In the genomic region with DNA sequence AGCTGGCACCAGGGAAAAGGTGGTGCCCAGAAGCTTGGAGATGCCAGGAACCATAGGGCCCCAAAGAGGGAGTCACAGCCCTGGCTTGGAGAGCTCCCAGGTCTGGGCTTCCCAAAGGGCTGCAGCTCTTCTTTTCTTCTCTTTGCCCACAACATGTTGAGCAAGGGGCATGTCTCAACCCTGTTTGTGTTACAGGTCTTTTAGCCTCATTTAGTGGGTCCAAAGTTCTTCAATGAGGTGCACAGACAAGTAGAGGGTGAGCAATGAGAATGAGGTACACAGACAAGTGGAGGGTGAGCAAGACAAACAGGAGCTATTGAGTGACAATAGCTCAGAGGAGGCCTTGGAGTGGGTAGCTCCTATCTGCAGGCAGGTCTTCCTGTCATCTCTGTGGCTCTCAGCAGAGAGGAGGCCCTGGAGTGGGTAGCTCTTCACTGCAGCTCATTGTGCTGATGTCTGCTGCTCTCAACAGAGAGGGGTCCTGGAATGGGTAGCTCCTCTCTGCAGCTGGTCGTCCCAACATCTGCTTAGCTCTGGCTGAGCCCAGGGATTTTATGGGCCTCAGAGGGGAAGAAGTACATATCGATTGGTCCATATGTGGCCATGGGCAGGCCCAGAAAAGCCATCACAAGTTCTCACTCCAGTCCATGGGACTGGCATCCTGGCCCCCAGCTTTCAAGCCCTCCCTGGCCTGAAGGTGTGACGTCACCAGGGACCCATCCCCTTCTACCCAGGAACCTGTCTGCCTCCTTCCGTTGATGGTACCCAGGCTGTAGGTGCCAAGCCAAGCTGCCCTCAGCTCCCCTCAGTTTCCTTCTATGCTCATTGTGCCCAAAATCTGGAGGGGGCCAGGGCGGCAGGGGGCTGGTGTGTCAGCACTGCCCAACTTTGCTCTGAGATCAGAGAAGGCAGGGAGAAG, we compare ENCODE assay signal across 24 cellular contexts. TPM values are rescaled to one million over a fixed set of nuclear protein-coding genes. Genes with fewer than 3 reads are reported as not detected.
DNase-seq lines count a peak whose midpoint lies in the region; ATAC-seq, FAIRE-seq and TF ChIP-seq lines count a peak whose summit lies in the region.
"Had no signal": no experiment of that assay in that cellular context is flagged by ENCODE, and none has a peak within 500 bp of the region (broad histone marks: within the 10 kb centered on the region; RNA-seq: fewer than 3 reads in every experiment).

No MANE protein-coding gene starts in this region.

- RAD21 ChIA-PET in HCT116 (lab: Charles Lee; ENCODE audit: low non-redundant PET in 1 of 2, low total read pairs in 2 of 2, uncharacterized antibody in 2 of 2, unreplicated experiment in 2 of 2) (no interaction called here), GM12878 (lab: Charles Lee; ENCODE audit: unreplicated experiment) (no interaction called here)

- peak; percentile 16 for DNase-seq in activated CD8-positive, alpha-beta T cell treated with anti-CD3 and anti-CD28 coated beads for 36 hours
- no peak for DNase-seq in activated CD8-positive, alpha-beta T cell treated with anti-CD3 and anti-CD28 coated beads, Interleukin-2, amount 10 ng/mL, durations not matched to agents 7 days and 5 days
- DNase-seq in HCT116 (ENCODE audit: low read depth, low spot score) = no peak
- no peak for DNase-seq in GM12878 (ENCODE audit: low read depth, low spot score)
- no peak for DNase-seq in stimulated activated effector memory CD8-positive, alpha-beta T cell treated with anti-CD3 and anti-CD28 coated beads, Interleukin-12 subunit alpha, Interleukin-12 subunit beta, amount 100 ng/mL, for 72 hours (ENCODE audit: low spot score in 2 of 2)
- DNase-seq: CD4-positive, alpha-beta T cell; COR-L47; DMS79; GOT3; HCEC 1CT; Kasumi-1; MG63; NCI-H1048; NCI-H1417 treated with DMSO at 0.1 percent for 48 hours; NCI-H1930; NCI-H226; NCI-H510A treated with DMSO at 0.1 percent for 48 hours; NCI-H748 treated with DMSO at 0.1 percent for 48 hours; Peyer's patch had no signal

- H3K4me3 ChIP-seq in HCT116 (replicated peaks in 1 of 2; ENCODE audit: low read depth in 1 of 2, low read length in 2 of 2) (no peak overlapping the region), GM12878 (no peak overlapping the region)
- H3K4me3 ChIP-seq: MG63, Peyer's patch had no signal

- H4K20me1 ChIP-seq in HCT116 (ENCODE audit: insufficient read depth) (no peaks in the 10 kb centered on the region), GM12878 (ENCODE audit: control insufficient read depth, insufficient read depth) (no peaks in the 10 kb centered on the region)

- no peaks in the 10 kb centered on the region for H3K27me3 ChIP-seq in HCT116 (ENCODE audit: insufficient read depth, low read length)
- H3K27me3 ChIP-seq in GM12878 (replicated peaks in 1 of 2; ENCODE audit: control insufficient read depth in 2 of 2, insufficient read depth in 2 of 2, low read length in 1 of 2) = no peaks in the 10 kb centered on the region
- H3K27me3 ChIP-seq: MG63, Peyer's patch had no signal

- H3K9me2 ChIP-seq in HCT116 (ENCODE audit: insufficient read depth) = no peaks in the 10 kb centered on the region

- H3K4me1 Mint-ChIP-seq in activated CD8-positive, alpha-beta T cell treated with anti-CD3 and anti-CD28 coated beads for 36 hours (ENCODE audit: low read depth) = peaks cover 20% of the 10 kb centered on the region
- peaks cover 19% of the 10 kb centered on the region for H3K4me1 Mint-ChIP-seq in activated CD8-positive, alpha-beta T cell treated with anti-CD3 and anti-CD28 coated beads, Interleukin-2, amount 10 ng/mL, durations not matched to agents 7 days and 5 days (ENCODE audit: low read depth)
- peaks cover 18% of the 10 kb centered on the region for H3K4me1 Mint-ChIP-seq in stimulated activated effector memory CD8-positive, alpha-beta T cell treated with anti-CD3 and anti-CD28 coated beads, Interleukin-12 subunit alpha, Interleukin-12 subunit beta, amount 100 ng/mL, for 72 hours

- intact Hi-C loops in activated CD8-positive, alpha-beta T cell treated with anti-CD3 and anti-CD28 coated beads for 36 hours (cut with micrococcal nuclease) = no loop called here
- intact Hi-C loops in HCT116 (cut with micrococcal nuclease) = no loop called here
- intact Hi-C loops in GM12878 (cut with micrococcal nuclease; ENCODE audit: unreplicated experiment) = no loop called here

- SMC1A ChIA-PET in GM12878 (lab: Charles Lee; ENCODE audit: uncharacterized antibody, unreplicated experiment) = interaction anchor here (1.1 to 1.2 kb wide), 3 partner anchors 8 to 14 kb away, joined by 3 to 4 read pairs (median 3); no protein-coding TSS in a partner anchor

- no peaks in the 10 kb centered on the region for H3K27me3 Mint-ChIP-seq in activated CD8-positive, alpha-beta T cell treated with anti-CD3 and anti-CD28 coated beads for 36 hours
- H3K27me3 Mint-ChIP-seq in activated CD8-positive, alpha-beta T cell treated with anti-CD3 and anti-CD28 coated beads, Interleukin-2, amount 10 ng/mL, durations not matched to agents 7 days and 5 days (ENCODE audit: low read depth) = peaks cover 9% of the 10 kb centered on the region
- H3K27me3 Mint-ChIP-seq: CD4-positive, alpha-beta T cell had no signal

- H3K4me1 ChIP-seq in HCT116 (ENCODE audit: control insufficient read depth in 1 of 2, insufficient read depth in 2 of 2, low read length in 2 of 2) (no peaks in the 10 kb centered on the region), GM12878 (ENCODE audit: control insufficient read depth, insufficient read depth, low read length) (peaks cover 22% of the 10 kb centered on the region)
- H3K4me1 ChIP-seq: Peyer's patch had no signal

- no peak for TF ChIP-seq EP300 in GM12878 (IDR thresholded peaks at IDR 0.05; ENCODE audit: borderline replicate concordance in 1 of 2, control insufficient read depth in 1 of 2, low read depth in 2 of 2, low read length in 2 of 2)

- H3K27ac ChIP-seq in HCT116 (ENCODE audit: low read depth, low read length) (no peak overlapping the region), GM12878 (ENCODE audit: control insufficient read depth, insufficient read depth) (no peak overlapping the region)
- H3K27ac ChIP-seq: Peyer's patch had no signal

- CTCF ChIA-PET in activated CD8-positive, alpha-beta T cell treated with anti-CD3 and anti-CD28 coated beads for 36 hours (lab: Charles Lee) = no interaction called here
- CTCF ChIA-PET in activated CD8-positive, alpha-beta T cell treated with anti-CD3 and anti-CD28 coated beads, Interleukin-2, amount 10 ng/mL, durations not matched to agents 7 days and 5 days (lab: Charles Lee) = interaction anchor here (1.2 to 1.4 kb wide), 2 partner anchors 17 to 402 kb away, joined by 3 to 4 read pairs; no protein-coding TSS in a partner anchor
- CTCF ChIA-PET in HCT116 (lab: Charles Lee) = no interaction called here
- CTCF ChIA-PET in GM12878 (lab: Yijun Ruan, JAX) = interaction anchor here (0.9 kb wide), 1 partner anchor 87 kb away, joined by 3 read pairs; a partner anchor contains a TSS

- H3K27ac Mint-ChIP-seq in activated CD8-positive, alpha-beta T cell treated with anti-CD3 and anti-CD28 coated beads for 36 hours = no peak overlapping the region
- no peak overlapping the region for H3K27ac Mint-ChIP-seq in activated CD8-positive, alpha-beta T cell treated with anti-CD3 and anti-CD28 coated beads, Interleukin-2, amount 10 ng/mL, durations not matched to agents 7 days and 5 days
- peak overlapping the region; percentile 40 for H3K27ac Mint-ChIP-seq in stimulated activated effector memory CD8-positive, alpha-beta T cell treated with anti-CD3 and anti-CD28 coated beads, Interleukin-12 subunit alpha, Interleukin-12 subunit beta, amount 100 ng/mL, for 72 hours
- H3K27ac Mint-ChIP-seq: CD4-positive, alpha-beta T cell had no signal

- H3K4me3 Mint-ChIP-seq in activated CD8-positive, alpha-beta T cell treated with anti-CD3 and anti-CD28 coated beads for 36 hours = no peak overlapping the region
- H3K4me3 Mint-ChIP-seq in activated CD8-positive, alpha-beta T cell treated with anti-CD3 and anti-CD28 coated beads, Interleukin-2, amount 10 ng/mL, durations not matched to agents 7 days and 5 days = no peak overlapping the region
- H3K4me3 Mint-ChIP-seq in stimulated activated effector memory CD8-positive, alpha-beta T cell treated with anti-CD3 and anti-CD28 coated beads, Interleukin-12 subunit alpha, Interleukin-12 subunit beta, amount 100 ng/mL, for 72 hours = no peak overlapping the region
- H3K4me3 Mint-ChIP-seq: CD4-positive, alpha-beta T cell had no signal

- H3K79me2 ChIP-seq in HCT116 (ENCODE audit: insufficient read depth, low read length) = no peaks in the 10 kb centered on the region
- H3K79me2 ChIP-seq in GM12878 (ENCODE audit: control insufficient read depth, insufficient read depth, low read length) = no peaks in the 10 kb centered on the region

- no peaks in the 10 kb centered on the region for H3K36me3 Mint-ChIP-seq in activated CD8-positive, alpha-beta T cell treated with anti-CD3 and anti-CD28 coated beads for 36 hours (ENCODE audit: low read depth)
- H3K36me3 Mint-ChIP-seq in activated CD8-positive, alpha-beta T cell treated with anti-CD3 and anti-CD28 coated beads, Interleukin-2, amount 10 ng/mL, durations not matched to agents 7 days and 5 days (ENCODE audit: low read depth) = peaks cover 11% of the 10 kb centered on the region
- no peaks in the 10 kb centered on the region for H3K36me3 Mint-ChIP-seq in stimulated activated effector memory CD8-positive, alpha-beta T cell treated with anti-CD3 and anti-CD28 coated beads, Interleukin-12 subunit alpha, Interleukin-12 subunit beta, amount 100 ng/mL, for 72 hours

- H3K36me3 ChIP-seq in HCT116 (ENCODE audit: control insufficient read depth in 1 of 2, insufficient read depth in 2 of 2, low read length in 2 of 2) = no peaks in the 10 kb centered on the region
- no peaks in the 10 kb centered on the region for H3K36me3 ChIP-seq in GM12878 (ENCODE audit: control insufficient read depth in 2 of 2, insufficient read depth in 2 of 2, low read length in 1 of 2)
- H3K36me3 ChIP-seq: MG63, Peyer's patch had no signal

- in situ Hi-C loops in GM12878 (cut with MboI) = no loop called here

- no peak for TF ChIP-seq POLR2A in HCT116 (IDR thresholded peaks at IDR 0.05; ENCODE audit: borderline replicate concordance, extremely low read depth, insufficient read depth, insufficient read length)
- TF ChIP-seq POLR2A in GM12878 (IDR thresholded peaks at IDR 0.05; ENCODE audit: low read depth, low read length) = no peak

- H2AFZ ChIP-seq in HCT116 (ENCODE audit: low read depth, low read length, poor library complexity, severe bottlenecking) = no peak overlapping the region
- H2AFZ ChIP-seq in GM12878 (ENCODE audit: control insufficient read depth, low read depth, low read length) = no peak overlapping the region

- BruUV-seq in HCT116 (replicated peaks; lab: Mats Ljungman, UMichigan) (no TSS peak), GM12878 (replicated peaks; lab: Mats Ljungman, UMichigan) (no TSS peak)

- H3K4me2 ChIP-seq in HCT116 (ENCODE audit: low read length) (no peak overlapping the region), GM12878 (ENCODE audit: control insufficient read depth, insufficient read depth) (no peak overlapping the region)

- WGBS in GM12878 (ENCODE audit: insufficient coverage, insufficient replicate concordance, low lambda C conversion rate, missing lambda C conversion rate) = 93% methylated on average over 5 of the region's 5 CpGs

- no peak for TF ChIP-seq CTCF in activated CD8-positive, alpha-beta T cell treated with anti-CD3 and anti-CD28 coated beads for 36 hours (IDR thresholded peaks at IDR 0.05)
- TF ChIP-seq CTCF in HCT116 (IDR thresholded peaks at IDR 0.05 in 2 of 3, conservative IDR thresholded peaks at IDR 0.05 in 1 of 3; ENCODE audit: borderline replicate concordance in 1 of 3, insufficient read depth in 1 of 3, low read depth in 2 of 3, low read length in 2 of 3) = no peak
- TF ChIP-seq CTCF in GM12878 (IDR thresholded peaks at IDR 0.05 in 2 of 3, conservative IDR thresholded peaks at IDR 0.05 in 1 of 3; ENCODE audit: control insufficient read depth in 2 of 3, extremely low read depth in 1 of 3, insufficient read depth in 1 of 3, low read depth in 3 of 3, low read length in 3 of 3) = no peak

- H3K9ac ChIP-seq in HCT116 (ENCODE audit: low read length) = no peak overlapping the region
- no peak overlapping the region for H3K9ac ChIP-seq in GM12878 (ENCODE audit: control insufficient read depth, insufficient read depth, low read length)

- TF ChIP-seq RAD21 in HCT116 (IDR thresholded peaks at IDR 0.05; ENCODE audit: low read depth) = no peak
- no peak for TF ChIP-seq RAD21 in GM12878 (IDR thresholded peaks at IDR 0.05; ENCODE audit: insufficient read depth, low read depth, low read length)

- ATAC-seq in activated CD8-positive, alpha-beta T cell treated with anti-CD3 and anti-CD28 coated beads for 36 hours = no peak
- ATAC-seq in activated CD8-positive, alpha-beta T cell treated with anti-CD3 and anti-CD28 coated beads, Interleukin-2, amount 10 ng/mL, durations not matched to agents 7 days and 5 days = no peak
- ATAC-seq in HCT116 (no peak), GM12878 (no peak), GM21529 (IDR thresholded peaks at IDR 0.05; ENCODE audit: unreplicated experiment) (no peak), HG03108 (IDR thresholded peaks at IDR 0.05; ENCODE audit: unreplicated experiment) (no peak)
- ATAC-seq in stimulated activated effector memory CD8-positive, alpha-beta T cell treated with anti-CD3 and anti-CD28 coated beads, Interleukin-12 subunit alpha, Interleukin-12 subunit beta, amount 100 ng/mL, for 72 hours = no peak
- ATAC-seq: SK-N-SH treated with all-trans-retinoic acid at 6 μM for 48 hours had no signal

- POLR2A ChIA-PET in activated CD8-positive, alpha-beta T cell treated with anti-CD3 and anti-CD28 coated beads for 36 hours (lab: Charles Lee) = interaction anchor here (0.9 to 2.0 kb wide), 2 partner anchors 9 to 56 kb away, joined by 4 to 8 read pairs; no protein-coding TSS in a partner anchor
- POLR2A ChIA-PET in activated CD8-positive, alpha-beta T cell treated with anti-CD3 and anti-CD28 coated beads, Interleukin-2, amount 10 ng/mL, durations not matched to agents 7 days and 5 days (lab: Charles Lee) = interaction anchor here (1.1 kb wide), 1 partner anchor 56 kb away, joined by 3 read pairs; no protein-coding TSS in a partner anchor
- POLR2A ChIA-PET in HCT116 (lab: Charles Lee) (no interaction called here), GM12878 (lab: Charles Lee) (no interaction called here)

- FAIRE-seq in GM12878 (lab: Jason Lieb, UNC) = peak; percentile 49
- FAIRE-seq: GM12891 had no signal

- H3K9me3 ChIP-seq in HCT116 (ENCODE audit: control insufficient read depth in 1 of 2, insufficient read depth in 1 of 2, low read depth in 1 of 2, low read length in 2 of 2) (peaks cover 4 to 11% of the 10 kb centered on the region in 2 experiments; a peak in 2 of 4 replicates), GM12878 (replicated peaks; ENCODE audit: control insufficient read depth, insufficient read depth, low read length) (peaks cover 17% of the 10 kb centered on the region; the same call in 2 of the 3 replicates)
- H3K9me3 ChIP-seq: MG63 had no signal

- H3K9me3 Mint-ChIP-seq in activated CD8-positive, alpha-beta T cell treated with anti-CD3 and anti-CD28 coated beads for 36 hours = peaks cover 12% of the 10 kb centered on the region
- peaks cover 9% of the 10 kb centered on the region for H3K9me3 Mint-ChIP-seq in activated CD8-positive, alpha-beta T cell treated with anti-CD3 and anti-CD28 coated beads, Interleukin-2, amount 10 ng/mL, durations not matched to agents 7 days and 5 days (ENCODE audit: insufficient read depth)
- H3K9me3 Mint-ChIP-seq in stimulated activated effector memory CD8-positive, alpha-beta T cell treated with anti-CD3 and anti-CD28 coated beads, Interleukin-12 subunit alpha, Interleukin-12 subunit beta, amount 100 ng/mL, for 72 hours = peaks cover 4% of the 10 kb centered on the region

RNA-seq across cellular contexts. Expression of a gene that starts 34.9 kb away (rescaled TPM):
- total RNA-seq in activated CD8-positive, alpha-beta T cell treated with anti-CD3 and anti-CD28 coated beads for 36 hours = under 1 TPM in 1 of 2 experiments, not detected in 1; 0.43 TPM
- 1 to 10 TPM; 1.1 to 1.3 TPM for total RNA-seq in activated CD8-positive, alpha-beta T cell treated with anti-CD3 and anti-CD28 coated beads, Interleukin-2, amount 10 ng/mL, durations not matched to agents 7 days and 5 days
- total RNA-seq in HCT116 (2021; ENCODE audit: unreplicated experiment) (not detected), GM12878 (2014; rRNA removed) (0.65 and 1.1 TPM in 2 replicates), GM12878 (2014; rRNA removed; fragmentation: Illumina TruSeq; extraction: Trizol) (1.3 and 1.4 TPM in 2 replicates), GM12878 (2021) (1.5 and 1.8 TPM in 2 replicates)
- not detected in 2 replicates for polyA plus RNA-seq in HCT116 (2012)
- total RNA-seq in GM12878 (2013; cell fraction: nucleolus; rRNA removed) = 6.0 and 8.9 TPM in 2 replicates
- polyA plus RNA-seq in GM12878 (2011; ENCODE audit: low read depth) = 1.4 TPM
- polyA plus RNA-seq in GM12878 (2011; rRNA removed) (0.46 and 0.88 TPM in 2 replicates), GM12878 (2014; fragmentation: Illumina TruSeq; extraction: Trizol) (1.7 and 2.8 TPM in 2 replicates), GM12878 (2014; fragmentation: Nextera tagmentation; extraction: Ambion mirVana) (1 to 10 TPM; 1.3 to 1.6 TPM), GM12878 (2014; rRNA removed) (0.70 and 1.9 TPM in 2 replicates), GM12878 (2016; fragmentation: Nextera tagmentation; extraction: Ambion mirVana) (1 to 10 TPM in 1 of 2 experiments, under 1 TPM in 1; 0.90 to 1.3 TPM)
- polyA plus RNA-seq in GM12878 (2011; cell fraction: cytosol; rRNA removed) = 0.25 and 0.40 TPM in 2 replicates
- 0.70 and 0.90 TPM in 2 replicates for polyA plus RNA-seq in GM12878 (2011; cell fraction: nucleus; rRNA removed)
- 1.3 and 1.9 TPM in 2 replicates for polyA plus RNA-seq in GM12878 (2012)
- polyA minus RNA-seq in GM12878 (2011; rRNA and poly(A)+ RNA removed) = 0.51 and 0.82 TPM in 2 replicates
- not detected in 2 replicates for polyA minus RNA-seq in GM12878 (2011; cell fraction: cytosol; rRNA and poly(A)+ RNA removed)
- 0.48 and 0.57 TPM in 2 replicates for polyA minus RNA-seq in GM12878 (2011; cell fraction: nucleus; rRNA and poly(A)+ RNA removed)
- total RNA-seq: A673 had no signal

RNA-seq across cellular contexts. Expression of a gene that starts 37.1 kb away (rescaled TPM):
- total RNA-seq in activated CD8-positive, alpha-beta T cell treated with anti-CD3 and anti-CD28 coated beads for 36 hours = 1 to 10 TPM; 9.3 to 9.4 TPM
- 10 to 100 TPM; 17.1 to 18.1 TPM for total RNA-seq in activated CD8-positive, alpha-beta T cell treated with anti-CD3 and anti-CD28 coated beads, Interleukin-2, amount 10 ng/mL, durations not matched to agents 7 days and 5 days
- total RNA-seq in HCT116 (2021; ENCODE audit: unreplicated experiment) (21.2 TPM), GM12878 (2014; rRNA removed) (45.9 and 46.0 TPM in 2 replicates), GM12878 (2014; rRNA removed; fragmentation: Illumina TruSeq; extraction: Trizol) (22.7 and 23.1 TPM in 2 replicates), GM12878 (2021) (33.9 and 34.4 TPM in 2 replicates)
- polyA plus RNA-seq in HCT116 (2012) = 26.1 and 30.4 TPM in 2 replicates
- total RNA-seq in GM12878 (2013; cell fraction: nucleolus; rRNA removed) = 31.8 and 35.6 TPM in 2 replicates
- polyA plus RNA-seq in GM12878 (2011; ENCODE audit: low read depth) = 15.3 TPM
- polyA plus RNA-seq in GM12878 (2011; rRNA removed) (14.5 and 29.8 TPM in 2 replicates), GM12878 (2014; fragmentation: Illumina TruSeq; extraction: Trizol) (19.6 and 32.6 TPM in 2 replicates), GM12878 (2014; fragmentation: Nextera tagmentation; extraction: Ambion mirVana) (1 to 10 TPM; 9.3 to 9.8 TPM), GM12878 (2014; rRNA removed) (43.7 and 45.0 TPM in 2 replicates), GM12878 (2016; fragmentation: Nextera tagmentation; extraction: Ambion mirVana) (10 to 100 TPM; 34.1 to 39.0 TPM)
- polyA plus RNA-seq in GM12878 (2011; cell fraction: cytosol; rRNA removed) = 32.6 and 39.1 TPM in 2 replicates
- 27.5 and 33.9 TPM in 2 replicates for polyA plus RNA-seq in GM12878 (2011; cell fraction: nucleus; rRNA removed)
- 22.8 and 25.4 TPM in 2 replicates for polyA plus RNA-seq in GM12878 (2012)
- 28.5 and 39.0 TPM in 2 replicates for polyA minus RNA-seq in GM12878 (2011; rRNA and poly(A)+ RNA removed)
- polyA minus RNA-seq in GM12878 (2011; cell fraction: cytosol; rRNA and poly(A)+ RNA removed) = 11.8 and 13.0 TPM in 2 replicates
- 9.7 and 13.9 TPM in 2 replicates for polyA minus RNA-seq in GM12878 (2011; cell fraction: nucleus; rRNA and poly(A)+ RNA removed)

RNA-seq across cellular contexts. Expression of a gene that starts 40.5 kb away (rescaled TPM):
- total RNA-seq in activated CD8-positive, alpha-beta T cell treated with anti-CD3 and anti-CD28 coated beads for 36 hours = 1 to 10 TPM in 1 of 2 experiments, under 1 TPM in 1; 0.97 to 1.3 TPM
- 1 to 10 TPM; 1.6 to 1.9 TPM for total RNA-seq in activated CD8-positive, alpha-beta T cell treated with anti-CD3 and anti-CD28 coated beads, Interleukin-2, amount 10 ng/mL, durations not matched to agents 7 days and 5 days
- total RNA-seq in HCT116 (2021; ENCODE audit: unreplicated experiment) (0.22 TPM), GM12878 (2014; rRNA removed) (2.3 and 3.6 TPM in 2 replicates), GM12878 (2014; rRNA removed; fragmentation: Illumina TruSeq; extraction: Trizol) (1.3 and 1.4 TPM in 2 replicates), GM12878 (2021) (2.0 and 2.6 TPM in 2 replicates)
- polyA plus RNA-seq in HCT116 (2012) = 0.07 and 0.32 TPM in 2 replicates
- total RNA-seq in GM12878 (2013; cell fraction: nucleolus; rRNA removed) = 0.27 TPM in 1 of 2 replicates, not detected in the other
- polyA plus RNA-seq in GM12878 (2011; ENCODE audit: low read depth) = 0.64 TPM
- polyA plus RNA-seq in GM12878 (2011; rRNA removed) (0.16 and 0.17 TPM in 2 replicates), GM12878 (2014; fragmentation: Illumina TruSeq; extraction: Trizol) (1.5 and 1.7 TPM in 2 replicates), GM12878 (2014; fragmentation: Nextera tagmentation; extraction: Ambion mirVana) (under 1 TPM; 0.03 to 0.18 TPM), GM12878 (2014; rRNA removed) (3.2 and 3.3 TPM in 2 replicates), GM12878 (2016; fragmentation: Nextera tagmentation; extraction: Ambion mirVana) (1 to 10 TPM; 1.9 to 2.2 TPM)
- 0.25 and 0.27 TPM in 2 replicates for polyA plus RNA-seq in GM12878 (2011; cell fraction: cytosol; rRNA removed)
- 0.45 and 0.47 TPM in 2 replicates for polyA plus RNA-seq in GM12878 (2011; cell fraction: nucleus; rRNA removed)
- polyA plus RNA-seq in GM12878 (2012) = 1.2 and 1.4 TPM in 2 replicates
- polyA minus RNA-seq in GM12878 (2011; rRNA and poly(A)+ RNA removed) = 0.15 and 0.26 TPM in 2 replicates
- not detected in 2 replicates for polyA minus RNA-seq in GM12878 (2011; cell fraction: cytosol; rRNA and poly(A)+ RNA removed)
- polyA minus RNA-seq in GM12878 (2011; cell fraction: nucleus; rRNA and poly(A)+ RNA removed) = 0.12 and 0.29 TPM in 2 replicates

RNA-seq across cellular contexts. Expression of a gene that starts 46.0 kb away (rescaled TPM):
- 10 to 100 TPM; 51.7 to 61.2 TPM for total RNA-seq in activated CD8-positive, alpha-beta T cell treated with anti-CD3 and anti-CD28 coated beads for 36 hours
- 10 to 100 TPM; 77.2 to 78.2 TPM for total RNA-seq in activated CD8-positive, alpha-beta T cell treated with anti-CD3 and anti-CD28 coated beads, Interleukin-2, amount 10 ng/mL, durations not matched to agents 7 days and 5 days
- 51.9 TPM for total RNA-seq in HCT116 (2021; ENCODE audit: unreplicated experiment)
- polyA plus RNA-seq in HCT116 (2012) = 67.3 and 75.2 TPM in 2 replicates
- total RNA-seq in GM12878 (2013; cell fraction: nucleolus; rRNA removed) = 14.8 and 21.3 TPM in 2 replicates
- 13.7 and 19.7 TPM in 2 replicates for total RNA-seq in GM12878 (2014; rRNA removed)
- 15.4 and 19.7 TPM in 2 replicates for total RNA-seq in GM12878 (2014; rRNA removed; fragmentation: Illumina TruSeq; extraction: Trizol)
- total RNA-seq in GM12878 (2021) = 133 and 140 TPM in 2 replicates
- polyA plus RNA-seq in GM12878 (2011; ENCODE audit: low read depth) = 50.1 TPM
- polyA plus RNA-seq in GM12878 (2011; rRNA removed) = 57.4 and 69.4 TPM in 2 replicates
- polyA plus RNA-seq in GM12878 (2011; cell fraction: cytosol; rRNA removed) = 82.2 and 83.3 TPM in 2 replicates
- polyA plus RNA-seq in GM12878 (2011; cell fraction: nucleus; rRNA removed) = 28.4 and 35.8 TPM in 2 replicates
- 162 and 211 TPM in 2 replicates for polyA plus RNA-seq in GM12878 (2012)
- polyA plus RNA-seq in GM12878 (2014; fragmentation: Illumina TruSeq; extraction: Trizol) = 25.0 and 27.8 TPM in 2 replicates
- polyA plus RNA-seq in GM12878 (2014; fragmentation: Nextera tagmentation; extraction: Ambion mirVana) = 10 to 100 TPM; 25.5 to 63.1 TPM
- 106 and 108 TPM in 2 replicates for polyA plus RNA-seq in GM12878 (2014; rRNA removed)
- 100 to 1,000 TPM; 163 to 176 TPM for polyA plus RNA-seq in GM12878 (2016; fragmentation: Nextera tagmentation; extraction: Ambion mirVana)
- 7.9 and 23.0 TPM in 2 replicates for polyA minus RNA-seq in GM12878 (2011; rRNA and poly(A)+ RNA removed)
- polyA minus RNA-seq in GM12878 (2011; cell fraction: cytosol; rRNA and poly(A)+ RNA removed) = 8.6 and 8.8 TPM in 2 replicates
- polyA minus RNA-seq in GM12878 (2011; cell fraction: nucleus; rRNA and poly(A)+ RNA removed) = 7.6 and 12.1 TPM in 2 replicates

RNA-seq across cellular contexts. Expression of a gene that starts 57.0 kb away (rescaled TPM):
- 10 to 100 TPM; 92.8 to 93.8 TPM for total RNA-seq in activated CD8-positive, alpha-beta T cell treated with anti-CD3 and anti-CD28 coated beads for 36 hours
- 100 to 1,000 TPM in 1 of 2 experiments, 10 to 100 TPM in 1; 90.7 to 102 TPM for total RNA-seq in activated CD8-positive, alpha-beta T cell treated with anti-CD3 and anti-CD28 coated beads, Interleukin-2, amount 10 ng/mL, durations not matched to agents 7 days and 5 days
- 80.5 TPM for total RNA-seq in HCT116 (2021; ENCODE audit: unreplicated experiment)
- polyA plus RNA-seq in HCT116 (2012) = 82.7 and 102 TPM in 2 replicates
- 13.3 and 17.6 TPM in 2 replicates for total RNA-seq in GM12878 (2013; cell fraction: nucleolus; rRNA removed)
- 87.9 and 94.9 TPM in 2 replicates for total RNA-seq in GM12878 (2014; rRNA removed)
- 104 and 116 TPM in 2 replicates for total RNA-seq in GM12878 (2014; rRNA removed; fragmentation: Illumina TruSeq; extraction: Trizol)
- total RNA-seq in GM12878 (2021) = 85.9 and 101 TPM in 2 replicates
- polyA plus RNA-seq in GM12878 (2011; ENCODE audit: low read depth) = 103 TPM
- 134 and 200 TPM in 2 replicates for polyA plus RNA-seq in GM12878 (2011; rRNA removed)
- 80.6 and 92.9 TPM in 2 replicates for polyA plus RNA-seq in GM12878 (2011; cell fraction: cytosol; rRNA removed)
- polyA plus RNA-seq in GM12878 (2011; cell fraction: nucleus; rRNA removed) = 48.1 and 55.6 TPM in 2 replicates
- 72.0 and 103 TPM in 2 replicates for polyA plus RNA-seq in GM12878 (2012)
- 67.2 and 92.3 TPM in 2 replicates for polyA plus RNA-seq in GM12878 (2014; fragmentation: Illumina TruSeq; extraction: Trizol)
- polyA plus RNA-seq in GM12878 (2014; fragmentation: Nextera tagmentation; extraction: Ambion mirVana) = 100 to 1,000 TPM; 473 to 511 TPM
- 123 and 124 TPM in 2 replicates for polyA plus RNA-seq in GM12878 (2014; rRNA removed)
- polyA plus RNA-seq in GM12878 (2016; fragmentation: Nextera tagmentation; extraction: Ambion mirVana) = 100 to 1,000 TPM; 302 to 320 TPM
- polyA minus RNA-seq in GM12878 (2011; rRNA and poly(A)+ RNA removed) = 20.6 and 28.6 TPM in 2 replicates
- polyA minus RNA-seq in GM12878 (2011; cell fraction: cytosol; rRNA and poly(A)+ RNA removed) = 13.6 and 15.0 TPM in 2 replicates
- 7.3 and 11.1 TPM in 2 replicates for polyA minus RNA-seq in GM12878 (2011; cell fraction: nucleus; rRNA and poly(A)+ RNA removed)

Comparison
In these comparisons a context has a peak if more than half of its experiments do, and no peak if none do; other contexts are left out.
1. CTCF ChIA-PET loops: an anchor here in activated CD8-positive, alpha-beta T cell treated with anti-CD3 and anti-CD28 coated beads, Interleukin-2, amount 10 ng/mL, durations not matched to agents 7 days and 5 days (1.2 to 1.4 kb wide) and GM12878 (0.9 kb wide); none called in activated CD8-positive, alpha-beta T cell treated with anti-CD3 and anti-CD28 coated beads for 36 hours and HCT116.
2. POLR2A ChIA-PET loops: an anchor here in activated CD8-positive, alpha-beta T cell treated with anti-CD3 and anti-CD28 coated beads for 36 hours (0.9 to 2.0 kb wide) and activated CD8-positive, alpha-beta T cell treated with anti-CD3 and anti-CD28 coated beads, Interleukin-2, amount 10 ng/mL, durations not matched to agents 7 days and 5 days (1.1 kb wide); none called in HCT116 and GM12878.